In the genomic region with DNA sequence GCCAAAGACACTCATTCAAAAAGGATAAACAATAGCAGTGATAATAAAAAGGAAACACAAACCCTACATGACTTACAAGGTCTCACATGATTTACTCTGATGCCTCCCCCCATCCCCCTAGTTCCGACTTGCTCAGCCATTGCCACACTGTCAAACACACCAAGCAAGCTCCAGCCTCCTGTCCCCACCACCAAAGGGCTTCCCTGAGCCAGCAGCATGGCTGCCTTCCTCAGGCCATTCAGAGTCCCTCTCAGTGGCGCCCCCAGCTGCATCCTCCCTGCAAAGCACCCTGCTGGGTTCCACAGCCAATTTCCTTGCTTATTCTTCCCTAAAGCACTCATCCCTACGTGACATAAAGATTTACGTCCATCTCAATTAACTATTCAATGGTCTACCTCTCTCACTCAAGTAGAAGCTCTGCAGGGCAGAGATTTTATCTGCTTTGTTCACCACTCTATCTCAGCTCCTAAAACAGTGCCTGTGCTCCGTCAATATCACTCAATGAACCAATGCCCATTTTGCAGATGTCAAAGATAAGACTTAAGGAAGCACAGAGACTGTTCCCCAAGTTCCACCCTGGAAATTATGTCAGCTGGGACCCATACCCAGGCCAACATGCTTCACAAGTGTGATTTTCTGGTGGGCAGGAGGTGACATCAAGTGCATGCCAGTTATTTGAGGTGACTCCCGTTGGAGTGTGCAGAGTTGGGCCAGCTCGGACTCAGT, we compare ENCODE assay signal across 11 cellular contexts.
DNase-seq lines count a peak whose midpoint lies in the region; ATAC-seq and TF ChIP-seq lines count a peak whose summit lies in the region.
"Had no signal": no experiment of that assay in that cellular context is flagged by ENCODE, and none has a peak within 500 bp of the region (broad histone marks: within the 10 kb centered on the region; RNA-seq: fewer than 3 reads in every experiment).

No MANE protein-coding gene starts in this region.

- peak; percentile 12 for TF ChIP-seq CTCF in smooth muscle cell (IDR thresholded peaks at IDR 0.05; ENCODE audit: borderline replicate concordance, insufficient read depth, poor library complexity, severe bottlenecking)

- H3K9me3 ChIP-seq in smooth muscle cell (replicated peaks; ENCODE audit: low read depth) = no peaks in the 10 kb centered on the region
- H3K9me3 ChIP-seq: vagina had no signal

- intact Hi-C loops in activated naive CD4-positive, alpha-beta T cell treated with anti-CD3 and anti-CD28 coated beads for 36 hours (cut with micrococcal nuclease) = no loop called here

- DNase-seq in activated naive CD4-positive, alpha-beta T cell treated with anti-CD3 and anti-CD28 coated beads for 36 hours = peak; percentile 9
- DNase-seq in activated naive CD4-positive, alpha-beta T cell (lab: John Stamatoyannopoulos, UW) = no peak
- DNase-seq in SK-MEL-5 (ENCODE audit: low read depth, low spot score) (peak; percentile 10), iPS-NIHi11 (ENCODE audit: low spot score) (peak; percentile 46), smooth muscle cell (lab: John Stamatoyannopoulos, UW; ENCODE audit: unreplicated experiment) (no peak), NCI-H2196 (lab: John Stamatoyannopoulos, UW; ENCODE audit: unreplicated experiment) (no peak)
- DNase-seq in activated CD4-positive, alpha-beta memory T cell treated with anti-CD3 and anti-CD28 coated beads, Interleukin-2, amount 10 ng/mL, durations not matched to agents 7 days and 5 days = no peak
- DNase-seq: DMS79, NCI-H1105 had no signal

- 67% methylated on average over 7 of the region's 7 CpGs for WGBS in smooth muscle cell (ENCODE audit: low lambda C conversion rate)

- CTCF ChIA-PET in activated naive CD4-positive, alpha-beta T cell treated with anti-CD3 and anti-CD28 coated beads for 36 hours (lab: Charles Lee) = no interaction called here
- CTCF ChIA-PET in activated CD4-positive, alpha-beta memory T cell treated with anti-CD3 and anti-CD28 coated beads, Interleukin-2, amount 10 ng/mL, durations not matched to agents 7 days and 5 days (lab: Charles Lee) = no interaction called here

- no peak overlapping the region for H3K4me3 Mint-ChIP-seq in activated naive CD4-positive, alpha-beta T cell treated with anti-CD3 and anti-CD28 coated beads for 36 hours
- no peak overlapping the region for H3K4me3 Mint-ChIP-seq in activated CD4-positive, alpha-beta memory T cell treated with anti-CD3 and anti-CD28 coated beads, Interleukin-2, amount 10 ng/mL, durations not matched to agents 7 days and 5 days

- no peak overlapping the region for H3K27ac Mint-ChIP-seq in activated naive CD4-positive, alpha-beta T cell treated with anti-CD3 and anti-CD28 coated beads for 36 hours
- H3K27ac Mint-ChIP-seq in activated CD4-positive, alpha-beta memory T cell treated with anti-CD3 and anti-CD28 coated beads, Interleukin-2, amount 10 ng/mL, durations not matched to agents 7 days and 5 days = no peak overlapping the region

- H3F3A ChIP-seq in smooth muscle cell (ENCODE audit: low read depth) = peaks cover 10% of the 10 kb centered on the region

- H2AFZ ChIP-seq in smooth muscle cell (ENCODE audit: low read depth) = peak overlapping the region; percentile 34

- H4K20me1 ChIP-seq in smooth muscle cell (ENCODE audit: low read depth) = no peaks in the 10 kb centered on the region

- no peak for ATAC-seq in HG02759 (IDR thresholded peaks at IDR 0.05; ENCODE audit: unreplicated experiment)

- H3K9me3 Mint-ChIP-seq in activated naive CD4-positive, alpha-beta T cell treated with anti-CD3 and anti-CD28 coated beads for 36 hours = no peaks in the 10 kb centered on the region
- H3K9me3 Mint-ChIP-seq in activated CD4-positive, alpha-beta memory T cell treated with anti-CD3 and anti-CD28 coated beads, Interleukin-2, amount 10 ng/mL, durations not matched to agents 7 days and 5 days = no peaks in the 10 kb centered on the region

- no peaks in the 10 kb centered on the region for H3K4me1 Mint-ChIP-seq in activated naive CD4-positive, alpha-beta T cell treated with anti-CD3 and anti-CD28 coated beads for 36 hours (ENCODE audit: low read depth)
- no peaks in the 10 kb centered on the region for H3K4me1 Mint-ChIP-seq in activated CD4-positive, alpha-beta memory T cell treated with anti-CD3 and anti-CD28 coated beads, Interleukin-2, amount 10 ng/mL, durations not matched to agents 7 days and 5 days

- in situ Hi-C loops in SK-MEL-5 (cut with HindIII; ENCODE audit: low pct_unique_long_range_greater_than_20kb, low sequenced_read_pairs) = no loop called here

- H3K36me3 ChIP-seq in smooth muscle cell (ENCODE audit: low read depth) = no peaks in the 10 kb centered on the region
- H3K36me3 ChIP-seq: vagina had no signal

- H3K27me3 Mint-ChIP-seq in activated naive CD4-positive, alpha-beta T cell treated with anti-CD3 and anti-CD28 coated beads for 36 hours (ENCODE audit: low read depth) = peaks cover 2% of the 10 kb centered on the region
- H3K27me3 Mint-ChIP-seq in activated CD4-positive, alpha-beta memory T cell treated with anti-CD3 and anti-CD28 coated beads, Interleukin-2, amount 10 ng/mL, durations not matched to agents 7 days and 5 days = no peaks in the 10 kb centered on the region

- peak overlapping the region; percentile 31 for H3K27ac ChIP-seq in smooth muscle cell (ENCODE audit: low read depth)
- H3K27ac ChIP-seq: vagina had no signal

- no peaks in the 10 kb centered on the region for H3K36me3 Mint-ChIP-seq in activated naive CD4-positive, alpha-beta T cell treated with anti-CD3 and anti-CD28 coated beads for 36 hours (ENCODE audit: low read depth)
- H3K36me3 Mint-ChIP-seq in activated CD4-positive, alpha-beta memory T cell treated with anti-CD3 and anti-CD28 coated beads, Interleukin-2, amount 10 ng/mL, durations not matched to agents 7 days and 5 days (ENCODE audit: low read depth) = no peaks in the 10 kb centered on the region

- POLR2A ChIA-PET in activated CD4-positive, alpha-beta memory T cell treated with anti-CD3 and anti-CD28 coated beads, Interleukin-2, amount 10 ng/mL, durations not matched to agents 7 days and 5 days (lab: Charles Lee) = no interaction called here

- H3K9ac ChIP-seq in smooth muscle cell (ENCODE audit: low read depth) = no peak overlapping the region

- H3K79me2 ChIP-seq in smooth muscle cell (ENCODE audit: low read depth) = no peaks in the 10 kb centered on the region

- H3K4me3 ChIP-seq in smooth muscle cell = no peak overlapping the region
- H3K4me3 ChIP-seq: vagina had no signal

- peak overlapping the region; percentile 19 for H3K4me2 ChIP-seq in smooth muscle cell

- no peaks in the 10 kb centered on the region for H3K27me3 ChIP-seq in smooth muscle cell (ENCODE audit: low read depth)
- H3K27me3 ChIP-seq: vagina had no signal

- H3K4me1 ChIP-seq in smooth muscle cell (ENCODE audit: low read depth) = no peaks in the 10 kb centered on the region

Comparison
In these comparisons a context has a peak if more than half of its experiments do, and no peak if none do; other contexts are left out.
1. DNase-seq: peak in activated naive CD4-positive, alpha-beta T cell treated with anti-CD3 and anti-CD28 coated beads for 36 hours (single experiment), SK-MEL-5 (single experiment) and iPS-NIHi11 (single experiment); none in activated naive CD4-positive, alpha-beta T cell (0 of 4), smooth muscle cell (single experiment), NCI-H2196 (single experiment) and activated CD4-positive, alpha-beta memory T cell treated with anti-CD3 and anti-CD28 coated beads, Interleukin-2, amount 10 ng/mL, durations not matched to agents 7 days and 5 days (single experiment).